26 cellular contexts compared by ENCODE assay signal in the genomic region with DNA sequence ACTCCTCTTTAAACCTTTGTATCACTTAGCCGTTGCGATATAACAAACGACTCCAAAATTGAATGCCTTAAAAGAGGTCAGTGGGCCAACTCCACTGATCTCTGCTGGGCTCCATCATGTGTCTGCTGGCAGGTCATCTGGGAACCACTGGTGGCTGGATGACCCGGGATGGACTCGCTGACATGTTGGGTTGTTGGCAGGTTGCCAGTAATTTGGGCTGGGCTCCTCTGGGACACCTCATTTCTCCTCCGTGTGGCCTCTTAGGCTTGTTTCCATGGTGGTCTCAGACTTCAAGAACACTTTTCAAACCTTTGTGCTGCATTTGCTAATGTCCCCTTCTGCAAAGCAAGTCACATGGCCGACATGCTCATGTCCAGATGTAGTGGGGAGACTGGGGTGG.
"Had no signal": no experiment of that assay in that cellular context is flagged by ENCODE, and none has a peak within 500 bp of the region (broad histone marks: within the 10 kb centered on the region; RNA-seq: fewer than 3 reads in every experiment).

No MANE protein-coding gene starts in this region.

- H3K4me1 Mint-ChIP-seq: immature natural killer cell had no signal

- H3K4me1 ChIP-seq: colonic mucosa, esophagus muscularis mucosa, foreskin keratinocyte, gastroesophageal sphincter, heart left ventricle, lower lobe of right lung had no signal

- H3K36me3 ChIP-seq: colonic mucosa, esophagus muscularis mucosa, gastroesophageal sphincter, heart left ventricle, lower lobe of right lung had no signal

- H3K27ac ChIP-seq: colonic mucosa, esophagus muscularis mucosa, foreskin keratinocyte, gastroesophageal sphincter, heart left ventricle, hepatocyte, lower lobe of right lung had no signal

- H3K4me3 ChIP-seq: colonic mucosa, esophagus muscularis mucosa, gastroesophageal sphincter, heart left ventricle, hepatocyte, lower lobe of right lung, mucosa of descending colon had no signal

- H2AFZ ChIP-seq: hepatocyte had no signal

- H3K27ac Mint-ChIP-seq: dendritic cell treated with granulocyte-macrophage colony-stimulating factor and Interleukin-4, amounts not matched to agents 40 ng/mL and 50 ng/mL, for 4 days; effector memory CD8-positive, alpha-beta T cell; endodermal cell; immature natural killer cell; mesothelial cell of epicardium had no signal

- H3K4me2 ChIP-seq: hepatocyte had no signal

- H3K9me3 ChIP-seq: colonic mucosa, lower lobe of right lung, mucosa of descending colon had no signal

- H3K36me3 Mint-ChIP-seq: immature natural killer cell, mesothelial cell of epicardium had no signal

- DNase-seq: colonic mucosa; cortex of kidney; effector CD8-positive, alpha-beta T cell; effector memory CD8-positive, alpha-beta T cell; endodermal cell; foreskin keratinocyte; heart left ventricle; hypothalamus; immature natural killer cell; islet precursor cell; kidney; kidney glomerular epithelial cell; left colon; left ventricle myocardium superior; lower lobe of right lung; mesenchymal stem cell; mucosa of descending colon; naive B cell had no signal

- H3K27me3 ChIP-seq: colonic mucosa, foreskin keratinocyte had no signal

- H3K4me3 Mint-ChIP-seq: dendritic cell treated with granulocyte-macrophage colony-stimulating factor and Interleukin-4, amounts not matched to agents 40 ng/mL and 50 ng/mL, for 4 days; effector memory CD8-positive, alpha-beta T cell; endodermal cell; immature natural killer cell; mesothelial cell of epicardium; naive B cell had no signal

- FAIRE-seq: endometrium, frontal cortex, kidney had no signal

- ATAC-seq: effector memory CD8-positive, alpha-beta T cell; foreskin keratinocyte; gastroesophageal sphincter; heart left ventricle; left colon; left lobe of liver; left ventricle myocardium superior; lower lobe of right lung; mucosa of descending colon had no signal

- H3K9me3 Mint-ChIP-seq: dendritic cell treated with granulocyte-macrophage colony-stimulating factor and Interleukin-4, amounts not matched to agents 40 ng/mL and 50 ng/mL, for 4 days; effector memory CD8-positive, alpha-beta T cell; immature natural killer cell had no signal

- H3K79me2 ChIP-seq: hepatocyte had no signal
